ENCODE assay signal across 20 cellular contexts in the genomic region with DNA sequence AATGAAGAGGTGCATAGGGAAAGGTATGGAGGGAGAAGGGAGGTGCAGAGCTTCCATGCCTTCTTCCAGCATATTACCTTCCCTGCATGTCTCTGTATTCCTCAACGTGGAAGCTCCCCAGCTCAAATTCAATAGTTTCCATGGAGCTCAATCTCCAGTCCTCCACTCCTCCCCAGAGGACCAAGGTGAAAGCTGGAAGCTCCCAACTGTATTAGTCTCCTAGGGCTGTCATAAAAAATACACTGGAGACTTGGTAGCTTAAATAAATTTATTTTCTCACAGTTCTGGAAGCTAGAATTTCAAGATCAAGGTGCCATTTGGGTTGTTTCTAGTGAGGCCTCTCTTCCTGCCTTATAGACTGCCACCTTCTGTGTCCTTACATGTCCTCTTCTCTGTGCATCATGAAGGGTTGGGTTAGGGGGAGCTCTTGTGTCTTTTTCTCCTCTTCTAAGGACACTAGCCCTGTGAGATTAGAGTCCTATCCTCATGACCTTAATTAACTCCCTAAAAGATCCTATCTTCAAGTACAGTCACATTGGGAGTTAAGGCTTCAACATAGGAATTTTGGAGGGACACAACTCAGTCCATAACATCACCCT. TPM values are rescaled to one million over a fixed set of nuclear protein-coding genes. Genes with fewer than 3 reads are reported as not detected.
DNase-seq lines count a peak whose midpoint lies in the region; TF ChIP-seq lines count a peak whose summit lies in the region.
"Had no signal": no experiment of that assay in that cellular context is flagged by ENCODE, and none has a peak within 500 bp of the region (broad histone marks: within the 10 kb centered on the region; RNA-seq: fewer than 3 reads in every experiment).

No MANE protein-coding gene starts in this region.

- H3K27ac Mint-ChIP-seq in HFFc6, result peak overlapping the region; percentile 64
- no peak overlapping the region for H3K27ac Mint-ChIP-seq in activated T-helper 1 cell treated with anti-CD3 and anti-CD28 coated beads, Interleukin-12 subunit alpha, Interleukin-12 subunit beta, Interleukin-2, Interleukin-4 antibody, amounts not matched to agents 30 ng/mL and 10 ng/mL and 1 ng/mL, durations not matched to agents 14 hours and 24 hours and 36 hours
- no peak overlapping the region for H3K27ac Mint-ChIP-seq in activated CD4-positive, alpha-beta T cell treated with anti-CD3 and anti-CD28 coated beads, Interleukin-2, amount 10 ng/mL, durations not matched to agents 24 days and 14 days
- H3K27ac Mint-ChIP-seq: B cell; CD8-positive, alpha-beta T cell had no signal

- H3K9me3 ChIP-seq in OCI-LY7 (ENCODE audit: low read length), result no peaks in the 10 kb centered on the region
- H3K9me3 ChIP-seq in left ventricle myocardium inferior (replicated peaks), result no peaks in the 10 kb centered on the region
- H3K9me3 ChIP-seq in thyroid gland, result no peaks in the 10 kb centered on the region

- H3K36me3 ChIP-seq in OCI-LY7 (ENCODE audit: insufficient read depth, low read length) (peaks cover 49% of the 10 kb centered on the region), left ventricle myocardium inferior (peaks cover 24% of the 10 kb centered on the region), thyroid gland (no peaks in the 10 kb centered on the region)

- H3K9me3 Mint-ChIP-seq in HFFc6, result no peaks in the 10 kb centered on the region
- no peaks in the 10 kb centered on the region for H3K9me3 Mint-ChIP-seq in activated T-helper 1 cell treated with anti-CD3 and anti-CD28 coated beads, Interleukin-12 subunit alpha, Interleukin-12 subunit beta, Interleukin-2, Interleukin-4 antibody, amounts not matched to agents 30 ng/mL and 10 ng/mL and 1 ng/mL, durations not matched to agents 14 hours and 24 hours and 36 hours
- H3K9me3 Mint-ChIP-seq in activated CD4-positive, alpha-beta T cell treated with anti-CD3 and anti-CD28 coated beads, Interleukin-2, amount 10 ng/mL, durations not matched to agents 24 days and 14 days, result no peaks in the 10 kb centered on the region
- H3K9me3 Mint-ChIP-seq: CD8-positive, alpha-beta T cell had no signal

- H3K27ac ChIP-seq in OCI-LY7 (ENCODE audit: low read depth, low read length, poor library complexity, severe bottlenecking) (no peak overlapping the region), epithelial cell of prostate (peak overlapping the region; percentile 81), left ventricle myocardium inferior (replicated peaks) (no peak overlapping the region), thyroid gland (no peak overlapping the region)

- no peak overlapping the region for H3K4me3 Mint-ChIP-seq in HFFc6
- H3K4me3 Mint-ChIP-seq in activated T-helper 1 cell treated with anti-CD3 and anti-CD28 coated beads, Interleukin-12 subunit alpha, Interleukin-12 subunit beta, Interleukin-2, Interleukin-4 antibody, amounts not matched to agents 30 ng/mL and 10 ng/mL and 1 ng/mL, durations not matched to agents 14 hours and 24 hours and 36 hours, result no peak overlapping the region
- no peak overlapping the region for H3K4me3 Mint-ChIP-seq in activated CD4-positive, alpha-beta T cell treated with anti-CD3 and anti-CD28 coated beads, Interleukin-2, amount 10 ng/mL, durations not matched to agents 24 days and 14 days
- H3K4me3 Mint-ChIP-seq: B cell; CD8-positive, alpha-beta T cell had no signal

- intact Hi-C loops in OCI-LY7 (cut with micrococcal nuclease; ENCODE audit: unreplicated experiment) (no loop called here), left ventricle myocardium inferior (cut with micrococcal nuclease) (no loop called here), thyroid gland (cut with DNase I) (no loop called here)
- intact Hi-C loops in activated T-helper 1 cell treated with anti-CD3 and anti-CD28 coated beads, Interleukin-12 subunit alpha, Interleukin-12 subunit beta, Interleukin-2, Interleukin-4 antibody, amounts not matched to agents 30 ng/mL and 10 ng/mL and 1 ng/mL, durations not matched to agents 14 hours and 24 hours and 36 hours (cut with micrococcal nuclease), result no loop called here
- intact Hi-C loops in activated CD4-positive, alpha-beta T cell treated with anti-CD3 and anti-CD28 coated beads, Interleukin-2, amount 10 ng/mL, durations not matched to agents 24 days and 14 days (cut with micrococcal nuclease), result no loop called here

- no TSS peak for BruUV-seq in OCI-LY7 (replicated peaks; lab: Mats Ljungman, UMichigan)

- CTCF ChIA-PET in OCI-LY7 (lab: Charles Lee; ENCODE audit: unreplicated experiment), result no interaction called here

- H3K4me1 ChIP-seq in OCI-LY7 (ENCODE audit: insufficient read depth, low read length, poor library complexity, severe bottlenecking) (no peaks in the 10 kb centered on the region), left ventricle myocardium inferior (no peaks in the 10 kb centered on the region), thyroid gland (no peaks in the 10 kb centered on the region)

- TF ChIP-seq CTCF in GM13977 (IDR thresholded peaks at IDR 0.05; ENCODE audit: extremely low read depth, insufficient read depth, missing control alignments) (peak; percentile 15), HFFc6 (IDR thresholded peaks at IDR 0.05) (no peak), OCI-LY7 (conservative IDR thresholded peaks at IDR 0.05; ENCODE audit: low read length) (peak; percentile 44; the same call in 1 of the 2 replicates), left ventricle myocardium inferior (IDR thresholded peaks at IDR 0.05; ENCODE audit: borderline replicate concordance) (no peak), thyroid gland (IDR thresholded peaks at IDR 0.05) (no peak)

- peaks cover 10% of the 10 kb centered on the region for H3K36me3 Mint-ChIP-seq in HFFc6 (ENCODE audit: low read depth)
- peaks cover 8% of the 10 kb centered on the region for H3K36me3 Mint-ChIP-seq in activated T-helper 1 cell treated with anti-CD3 and anti-CD28 coated beads, Interleukin-12 subunit alpha, Interleukin-12 subunit beta, Interleukin-2, Interleukin-4 antibody, amounts not matched to agents 30 ng/mL and 10 ng/mL and 1 ng/mL, durations not matched to agents 14 hours and 24 hours and 36 hours (ENCODE audit: low read depth)
- peaks cover 12% of the 10 kb centered on the region for H3K36me3 Mint-ChIP-seq in activated CD4-positive, alpha-beta T cell treated with anti-CD3 and anti-CD28 coated beads, Interleukin-2, amount 10 ng/mL, durations not matched to agents 24 days and 14 days (ENCODE audit: low read depth)

- in situ Hi-C loops in GM13977 (cut with MboI; ENCODE audit: low pct_unique_long_range_greater_than_20kb, low sequenced_read_pairs, unreplicated experiment), result no loop called here

- no peak for TF ChIP-seq POLR2A in thyroid gland (IDR thresholded peaks at IDR 0.05)

- H3K4me1 Mint-ChIP-seq in HFFc6 (ENCODE audit: low read depth), result peaks cover 49% of the 10 kb centered on the region
- H3K4me1 Mint-ChIP-seq in activated T-helper 1 cell treated with anti-CD3 and anti-CD28 coated beads, Interleukin-12 subunit alpha, Interleukin-12 subunit beta, Interleukin-2, Interleukin-4 antibody, amounts not matched to agents 30 ng/mL and 10 ng/mL and 1 ng/mL, durations not matched to agents 14 hours and 24 hours and 36 hours (ENCODE audit: low read depth), result no peaks in the 10 kb centered on the region
- H3K4me1 Mint-ChIP-seq in activated CD4-positive, alpha-beta T cell treated with anti-CD3 and anti-CD28 coated beads, Interleukin-2, amount 10 ng/mL, durations not matched to agents 24 days and 14 days, result no peaks in the 10 kb centered on the region
- H3K4me1 Mint-ChIP-seq: B cell had no signal

- 84 to 90% methylated on average over 1 of the region's 1 CpG for WGBS in thyroid gland, 2 donors

- DNase-seq in GM13977 (ENCODE audit: low spot score) (no peak), HFFc6 (no peak), OCI-LY7 (ENCODE audit: low spot score) (peak; percentile 18), epithelial cell of prostate (ENCODE audit: low read depth, low spot score) (no peak), left ventricle myocardium inferior (no peak), thyroid gland (no peak)
- DNase-seq in activated T-helper 1 cell treated with anti-CD3 and anti-CD28 coated beads, Interleukin-12 subunit alpha, Interleukin-12 subunit beta, Interleukin-2, Interleukin-4 antibody, amounts not matched to agents 30 ng/mL and 10 ng/mL and 1 ng/mL, durations not matched to agents 14 hours and 24 hours and 36 hours (ENCODE audit: low spot score), result no peak
- DNase-seq in activated CD4-positive, alpha-beta T cell treated with anti-CD3 and anti-CD28 coated beads, Interleukin-2, amount 10 ng/mL, durations not matched to agents 24 days and 14 days, result no peak
- DNase-seq: ACHN; CD8-positive, alpha-beta T cell; DMS79 treated with DMSO at 0.1 percent for 48 hours; GF-D8; H7; NCI-H1436 treated with DMSO at 0.1 percent for 48 hours; NCI-H2081 treated with DMSO at 0.1 percent for 48 hours; NCI-H2227 treated with DMSO at 0.1 percent for 48 hours; NCI-H526 treated with DMSO at 0.1 percent for 48 hours; SHP77 treated with DMSO at 0.1 percent for 48 hours; T-helper 2 cell had no signal

- H3K9me2 ChIP-seq in OCI-LY7 (ENCODE audit: insufficient read depth, low read length), result no peaks in the 10 kb centered on the region

- POLR2A ChIA-PET in OCI-LY7 (lab: Charles Lee), result interaction anchor here (0.6 to 1.6 kb wide), 6 partner anchors 10 to 133 kb away, joined by 3 to 6 read pairs (median 4); a partner anchor contains a TSS

- no peak overlapping the region for H3K4me2 ChIP-seq in OCI-LY7 (ENCODE audit: low read length)

- H3K27me3 Mint-ChIP-seq in HFFc6 (ENCODE audit: insufficient read depth), result no peaks in the 10 kb centered on the region; the same call in 1 of the 2 replicates
- H3K27me3 Mint-ChIP-seq in activated T-helper 1 cell treated with anti-CD3 and anti-CD28 coated beads, Interleukin-12 subunit alpha, Interleukin-12 subunit beta, Interleukin-2, Interleukin-4 antibody, amounts not matched to agents 30 ng/mL and 10 ng/mL and 1 ng/mL, durations not matched to agents 14 hours and 24 hours and 36 hours (ENCODE audit: insufficient read depth), result no peaks in the 10 kb centered on the region
- no peaks in the 10 kb centered on the region for H3K27me3 Mint-ChIP-seq in activated CD4-positive, alpha-beta T cell treated with anti-CD3 and anti-CD28 coated beads, Interleukin-2, amount 10 ng/mL, durations not matched to agents 24 days and 14 days
- H3K27me3 Mint-ChIP-seq: B cell had no signal

- no peaks in the 10 kb centered on the region; the same call in 1 of the 2 replicates for H3K79me2 ChIP-seq in OCI-LY7 (ENCODE audit: insufficient read depth, low read depth, low read length)

- H2AFZ ChIP-seq in OCI-LY7 (ENCODE audit: low read length), result no peak overlapping the region

- H3K4me3 ChIP-seq in OCI-LY7 (ENCODE audit: low read depth, low read length, poor library complexity, severe bottlenecking), result no peak overlapping the region
- no peak overlapping the region for H3K4me3 ChIP-seq in left ventricle myocardium inferior
- H3K4me3 ChIP-seq in thyroid gland (replicated peaks in 1 of 3), result no peak overlapping the region

- no peaks in the 10 kb centered on the region for H3K27me3 ChIP-seq in left ventricle myocardium inferior (ENCODE audit: low read depth)
- no peaks in the 10 kb centered on the region for H3K27me3 ChIP-seq in thyroid gland

- H4K20me1 ChIP-seq in OCI-LY7 (ENCODE audit: insufficient read depth, low read length), result no peaks in the 10 kb centered on the region

RNA-seq across cellular contexts. Expression of a gene that starts 21.9 kb away (rescaled TPM):
- total RNA-seq in HFFc6 (2021; fragmentation: NEBNext Ultra II Directional; extraction: Animal tissue kit (Norgen Biotek cat#: 25700)), result 10 to 100 TPM; 71.4 to 83.2 (median 73.2) TPM
- total RNA-seq in OCI-LY7 (2014; rRNA removed; shearing (Covaris generic)), result 128 and 132 TPM in 2 replicates
- total RNA-seq in OCI-LY7 (2022) (144 and 165 TPM in 2 replicates), left ventricle myocardium inferior (64.4 TPM), thyroid gland (10 to 100 TPM; 55.6 to 80.1 (median 68.2) TPM)
- 233 and 240 TPM in 2 replicates for total RNA-seq in activated T-helper 1 cell treated with anti-CD3 and anti-CD28 coated beads, Interleukin-12 subunit alpha, Interleukin-12 subunit beta, Interleukin-2, Interleukin-4 antibody, amounts not matched to agents 30 ng/mL and 10 ng/mL and 1 ng/mL, durations not matched to agents 14 hours and 24 hours and 36 hours
- 235 and 237 TPM in 2 replicates for total RNA-seq in activated CD4-positive, alpha-beta T cell treated with anti-CD3 and anti-CD28 coated beads, Interleukin-2, amount 10 ng/mL, durations not matched to agents 24 days and 14 days

RNA-seq across cellular contexts. Expression of a gene that starts 32.5 kb away (rescaled TPM):
- total RNA-seq in HFFc6 (2021; fragmentation: NEBNext Ultra II Directional; extraction: Animal tissue kit (Norgen Biotek cat#: 25700)), result under 1 TPM in 4 of 6 experiments, not detected in 2; 0.05 to 0.12 (median 0.08) TPM
- total RNA-seq in OCI-LY7 (2014; rRNA removed; shearing (Covaris generic)), result 0.05 and 0.73 TPM in 2 replicates
- total RNA-seq in OCI-LY7 (2022) (0.65 and 0.80 TPM in 2 replicates), left ventricle myocardium inferior (0.25 TPM), thyroid gland (under 1 TPM in 2 of 4 donors, not detected in 2; 0.22 to 0.40 TPM)
- total RNA-seq in activated T-helper 1 cell treated with anti-CD3 and anti-CD28 coated beads, Interleukin-12 subunit alpha, Interleukin-12 subunit beta, Interleukin-2, Interleukin-4 antibody, amounts not matched to agents 30 ng/mL and 10 ng/mL and 1 ng/mL, durations not matched to agents 14 hours and 24 hours and 36 hours, result 0.39 and 0.54 TPM in 2 replicates
- total RNA-seq in activated CD4-positive, alpha-beta T cell treated with anti-CD3 and anti-CD28 coated beads, Interleukin-2, amount 10 ng/mL, durations not matched to agents 24 days and 14 days, result 0.33 and 0.42 TPM in 2 replicates

RNA-seq across cellular contexts. Expression of a gene that starts 39.6 kb away (rescaled TPM):
- total RNA-seq in HFFc6 (2021; fragmentation: NEBNext Ultra II Directional; extraction: Animal tissue kit (Norgen Biotek cat#: 25700)), result 10 to 100 TPM; 28.9 to 36.1 (median 32.7) TPM
- total RNA-seq in OCI-LY7 (2014; rRNA removed; shearing (Covaris generic)), result 137 and 160 TPM in 2 replicates
- total RNA-seq in OCI-LY7 (2022) (228 and 248 TPM in 2 replicates), left ventricle myocardium inferior (358 TPM), thyroid gland (10 to 100 TPM; 65.3 to 69.9 (median 68.7) TPM)
- 53.2 and 54.8 TPM in 2 replicates for total RNA-seq in activated T-helper 1 cell treated with anti-CD3 and anti-CD28 coated beads, Interleukin-12 subunit alpha, Interleukin-12 subunit beta, Interleukin-2, Interleukin-4 antibody, amounts not matched to agents 30 ng/mL and 10 ng/mL and 1 ng/mL, durations not matched to agents 14 hours and 24 hours and 36 hours
- 55.3 and 56.7 TPM in 2 replicates for total RNA-seq in activated CD4-positive, alpha-beta T cell treated with anti-CD3 and anti-CD28 coated beads, Interleukin-2, amount 10 ng/mL, durations not matched to agents 24 days and 14 days

Comparison
In these comparisons a context has a peak if more than half of its experiments do, and no peak if none do; other contexts are left out.
1. CTCF ChIP-seq: peak in GM13977 (single experiment) and OCI-LY7 (single experiment); none in HFFc6 (single experiment), left ventricle myocardium inferior (single experiment) and thyroid gland (0 of 6).